1 cellular context compared by ENCODE assay signal in the genomic region with DNA sequence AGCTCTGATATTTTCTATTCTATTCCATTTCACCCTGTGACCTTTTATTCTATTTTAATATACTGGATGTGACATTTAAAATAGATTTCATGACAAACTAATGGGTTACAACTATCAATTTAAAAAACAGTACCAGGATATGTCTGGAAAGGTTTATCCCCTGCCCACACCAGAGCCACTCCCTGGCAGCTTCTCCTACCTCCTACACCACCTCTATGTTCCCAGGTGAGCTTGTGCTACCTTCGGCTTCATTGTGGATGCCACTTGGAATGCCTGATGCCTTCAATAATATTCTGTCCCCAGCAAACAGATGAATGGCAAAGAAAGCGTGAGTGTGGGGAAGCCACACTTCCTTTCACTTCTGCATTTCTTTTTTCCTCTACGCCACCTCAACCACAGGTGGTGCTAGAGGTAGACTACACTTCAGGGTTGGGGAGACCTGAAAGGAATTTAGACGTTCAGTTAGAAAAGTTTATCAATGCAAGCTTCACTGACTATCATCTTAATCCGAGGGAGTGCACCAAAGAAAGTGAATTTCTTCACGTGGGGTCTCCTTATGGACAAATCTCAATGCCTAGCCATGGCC.
TF ChIP-seq lines count a peak whose summit lies in the region.

No MANE protein-coding gene starts in this region.

TF ChIP-seq in H1, 55 proteins besides CTCF, POLR2A, EP300 and RAD21 (continued from another document):
- TF ChIP-seq CHD7 (IDR thresholded peaks at IDR 0.05; ENCODE audit: insufficient replicate concordance, low read length) (no peak), ASH2L (IDR thresholded peaks at IDR 0.05; ENCODE audit: low read length) (no peak), RXRA (IDR thresholded peaks at IDR 0.05; ENCODE audit: insufficient read depth, low read depth, low read length) (no peak), HDAC2 (IDR thresholded peaks at IDR 0.05; ENCODE audit: borderline replicate concordance in 1 of 2, low read depth in 2 of 2, low read length in 2 of 2) (no peak), BACH1 (IDR thresholded peaks at IDR 0.05; ENCODE audit: low read length) (no peak), CBX8 (IDR thresholded peaks at IDR 0.05; ENCODE audit: borderline replicate concordance, low read depth, low read length) (no peak), ATF2 (IDR thresholded peaks at IDR 0.05; ENCODE audit: low read length) (no peak), SAP30 (IDR thresholded peaks at IDR 0.05; ENCODE audit: insufficient read depth, insufficient replicate concordance, low read length) (no peak), GTF2F1 (IDR thresholded peaks at IDR 0.05; ENCODE audit: borderline replicate concordance, low read depth, low read length) (no peak)
- TF ChIP-seq, protein P1, sequence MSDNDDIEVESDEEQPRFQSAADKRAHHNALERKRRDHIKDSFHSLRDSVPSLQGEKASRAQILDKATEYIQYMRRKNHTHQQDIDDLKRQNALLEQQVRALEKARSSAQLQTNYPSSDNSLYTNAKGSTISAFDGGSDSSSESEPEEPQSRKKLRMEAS (IDR thresholded peaks at IDR 0.05), result no peak
